In the genomic region with DNA sequence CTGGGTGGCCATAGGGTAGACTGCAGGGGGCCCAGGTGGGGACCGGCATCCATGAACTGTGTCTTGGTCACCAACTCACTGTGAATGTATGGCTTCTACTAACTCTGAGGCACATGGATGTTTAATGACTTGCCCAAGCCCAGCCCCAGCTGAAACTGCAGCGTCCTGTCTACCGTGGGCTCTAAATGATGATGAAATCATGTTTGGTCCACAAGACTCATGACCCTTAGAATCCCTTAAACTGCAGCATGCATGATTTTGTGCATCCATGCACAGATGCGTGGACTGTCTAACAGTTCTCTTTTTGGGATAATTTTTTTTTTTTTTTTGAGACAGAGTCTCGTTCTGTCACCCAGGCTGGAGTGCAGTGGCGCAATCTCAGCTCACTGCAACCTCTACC, we compare ENCODE assay signal across 8 cellular contexts.
"Had no signal": no experiment of that assay in that cellular context is flagged by ENCODE, and none has a peak within 500 bp of the region (broad histone marks: within the 10 kb centered on the region; RNA-seq: fewer than 3 reads in every experiment).

No MANE protein-coding gene starts in this region.

- H3K4me2 ChIP-seq: GM23338 had no signal

- FAIRE-seq: H1, H54 had no signal

- H3K36me3 ChIP-seq: HAP-1 had no signal

- ATAC-seq: GM23338, HCT116 had no signal

- H3K4me1 ChIP-seq: HAP-1 had no signal

- H3K9me3 ChIP-seq: HAP-1 had no signal

- H3K27ac ChIP-seq: HL-60 had no signal

- DNase-seq: HFFc6, KG1 had no signal

- H2AFZ ChIP-seq: GM23338 had no signal

- H3K4me3 ChIP-seq: GM23338, HAP-1 had no signal
